8 cellular contexts compared by ENCODE assay signal in genomic region chr10:93702278-93703001, GRCh38. TPM values are rescaled to one million over a fixed set of nuclear protein-coding genes. Genes with fewer than 3 reads are reported as not detected.
DNase-seq lines count a peak whose midpoint lies in the region; ATAC-seq and TF ChIP-seq lines count a peak whose summit lies in the region.

FRA10AC1 (minus strand) TSS chr10:93702592; CDS start chr10:93700106, 2,486 bp downstream.

- CTCF ChIA-PET in PC-9 (lab: Charles Lee): interaction anchor here (0.6 to 2.0 kb wide), 5 partner anchors 20 to 1156 kb away, joined by 3 to 18 read pairs (median 7); no protein-coding TSS in a partner anchor

- H3K27me3 Mint-ChIP-seq in naive B cell: peaks cover 0 to 6% (median 0%) of the 10 kb centered on the region in 3 donors

- H4K20me1 ChIP-seq in PC-9 (ENCODE audit: insufficient read depth): no peaks in the 10 kb centered on the region
- H4K20me1 ChIP-seq in fibroblast of lung (ENCODE audit: control insufficient read depth, extremely low read depth, insufficient read depth, low read length): no peaks in the 10 kb centered on the region

- peak; percentile 59 for TF ChIP-seq CTCF in PC-9 (conservative IDR thresholded peaks at IDR 0.05)
- peak; percentile 34 to 41 for TF ChIP-seq CTCF in fibroblast of lung (conservative IDR thresholded peaks at IDR 0.05 in 1 of 2, IDR thresholded peaks at IDR 0.05 in 1 of 2; ENCODE audit: low read depth in 1 of 2, low read length in 2 of 2)

- no peak within 1 kb of the TSS for H3K4me3 Mint-ChIP-seq in naive B cell
- H3K4me3 Mint-ChIP-seq in stimulated activated effector memory CD8-positive, alpha-beta T cell treated with anti-CD3 and anti-CD28 coated beads, Interleukin-12 subunit alpha, Interleukin-12 subunit beta, amount 100 ng/mL, for 72 hours: no peak within 1 kb of the TSS

- peaks cover 0 to under 1% of the 10 kb centered on the region in 2 donors for H3K36me3 Mint-ChIP-seq in naive B cell
- peaks cover 28% of the 10 kb centered on the region for H3K36me3 Mint-ChIP-seq in stimulated activated effector memory CD8-positive, alpha-beta T cell treated with anti-CD3 and anti-CD28 coated beads, Interleukin-12 subunit alpha, Interleukin-12 subunit beta, amount 100 ng/mL, for 72 hours

- peak; percentile 77 for DNase-seq in DMS79 treated with DMSO at 0.1 percent for 48 hours (lab: John Stamatoyannopoulos, UW)
- DNase-seq in KG1 (lab: John Stamatoyannopoulos, UW): peak; percentile 74
- peak; percentile 70 to 82 for DNase-seq in PC-9
- peak; percentile 95 to 96 for DNase-seq in activated T-cell treated with anti-CD3 and anti-CD28 coated beads, Interleukin-2, amount 50 U/mL, for 48 hours
- DNase-seq in fibroblast of lung (ENCODE audit: low read depth in 2 of 2): peak; percentile 92 to 95
- DNase-seq in naive B cell: peak; percentile 82
- peak; percentile 92 to 98 for DNase-seq in stimulated activated effector memory CD8-positive, alpha-beta T cell treated with anti-CD3 and anti-CD28 coated beads, Interleukin-12 subunit alpha, Interleukin-12 subunit beta, amount 100 ng/mL, for 72 hours (ENCODE audit: low spot score in 2 of 2)

- H3K9me3 ChIP-seq in PC-9 (ENCODE audit: insufficient read depth, low read depth) (no peaks in the 10 kb centered on the region), fibroblast of lung (ENCODE audit: control insufficient read depth, insufficient read depth, low read depth, low read length) (no peaks in the 10 kb centered on the region)

- H2AFZ ChIP-seq in PC-9 (peak within 1 kb of the TSS; percentile 97), fibroblast of lung (ENCODE audit: low read length) (peak within 1 kb of the TSS; percentile 99)

- H3K27ac ChIP-seq in PC-9: peak within 1 kb of the TSS; percentile 84
- H3K27ac ChIP-seq in fibroblast of lung (ENCODE audit: insufficient read depth, low read length): peak within 1 kb of the TSS; percentile 82

- peaks cover 6% of the 10 kb centered on the region; the same call in 1 of the 2 replicates for H3F3A ChIP-seq in PC-9 (ENCODE audit: insufficient read depth, low read depth)

- H3K36me3 ChIP-seq in PC-9 (ENCODE audit: low read depth) (peaks cover 11% of the 10 kb centered on the region; the same call in 1 of the 2 replicates), fibroblast of lung (ENCODE audit: control insufficient read depth, insufficient read depth, low read length) (no peaks in the 10 kb centered on the region)

- H3K4me2 ChIP-seq in PC-9: peak within 1 kb of the TSS; percentile 90
- peak within 1 kb of the TSS; percentile 89 for H3K4me2 ChIP-seq in fibroblast of lung (ENCODE audit: extremely low read depth, insufficient read depth, low read length)

- BruUV-seq in PC-9 (replicated peaks; lab: Mats Ljungman, UMichigan): no TSS peak

- peaks cover 10% of the 10 kb centered on the region; the same call in 1 of the 2 replicates for H3K79me2 ChIP-seq in PC-9 (ENCODE audit: low read depth)
- H3K79me2 ChIP-seq in fibroblast of lung (ENCODE audit: control insufficient read depth, insufficient read depth, low read length): peaks cover 5% of the 10 kb centered on the region

- H3K9me2 ChIP-seq in PC-9 (ENCODE audit: insufficient read depth): no peaks in the 10 kb centered on the region

- H3K9me3 Mint-ChIP-seq in naive B cell: no peaks in the 10 kb centered on the region
- no peaks in the 10 kb centered on the region for H3K9me3 Mint-ChIP-seq in stimulated activated effector memory CD8-positive, alpha-beta T cell treated with anti-CD3 and anti-CD28 coated beads, Interleukin-12 subunit alpha, Interleukin-12 subunit beta, amount 100 ng/mL, for 72 hours

- H3K27me3 ChIP-seq in PC-9 (ENCODE audit: insufficient read depth, low read depth) (no peaks in the 10 kb centered on the region), fibroblast of lung (ENCODE audit: control insufficient read depth, insufficient read depth, low read length) (no peaks in the 10 kb centered on the region)

- no peak within 1 kb of the TSS for H3K27ac Mint-ChIP-seq in naive B cell
- no peak within 1 kb of the TSS for H3K27ac Mint-ChIP-seq in stimulated activated effector memory CD8-positive, alpha-beta T cell treated with anti-CD3 and anti-CD28 coated beads, Interleukin-12 subunit alpha, Interleukin-12 subunit beta, amount 100 ng/mL, for 72 hours

- H3K4me1 Mint-ChIP-seq in naive B cell: peaks cover 5 to 10% (median 7%) of the 10 kb centered on the region in 3 donors
- H3K4me1 Mint-ChIP-seq in stimulated activated effector memory CD8-positive, alpha-beta T cell treated with anti-CD3 and anti-CD28 coated beads, Interleukin-12 subunit alpha, Interleukin-12 subunit beta, amount 100 ng/mL, for 72 hours: no peaks in the 10 kb centered on the region

- POLR2A ChIA-PET in PC-9 (lab: Charles Lee; ENCODE audit: unreplicated experiment): interaction anchor here (0.5 to 0.6 kb wide), 3 partner anchors 20 to 100 kb away, joined by 3 to 7 read pairs (median 4); no protein-coding TSS in a partner anchor

- intact Hi-C loops in PC-9 (cut with micrococcal nuclease; ENCODE audit: unreplicated experiment): loop anchor here (1.0 to 5.0 kb wide), 2 partner anchors 45 to 114 kb away; no protein-coding TSS in a partner anchor

- H3K4me3 ChIP-seq in PC-9: peak within 1 kb of the TSS; percentile 77
- peak within 1 kb of the TSS; percentile 83 to 91 (median 84) for H3K4me3 ChIP-seq in fibroblast of lung (replicated peaks in 1 of 4; ENCODE audit: control extremely low read depth in 1 of 4, insufficient read depth in 1 of 4, low read depth in 3 of 4, low read length in 4 of 4)

- peak; percentile 80 for ATAC-seq in GM21717 (IDR thresholded peaks at IDR 0.05; ENCODE audit: unreplicated experiment)
- peak; percentile 88 for ATAC-seq in naive B cell (ENCODE audit: low read depth in 2 of 2)
- ATAC-seq in stimulated activated effector memory CD8-positive, alpha-beta T cell treated with anti-CD3 and anti-CD28 coated beads, Interleukin-12 subunit alpha, Interleukin-12 subunit beta, amount 100 ng/mL, for 72 hours: peak; percentile 97

- H3K4me1 ChIP-seq in PC-9 (replicated peaks; ENCODE audit: insufficient read depth): 0 out of 2 replicates have a peak, but pooled peaks cover 10% of the 10 kb centered on the region
- peaks cover 9% of the 10 kb centered on the region for H3K4me1 ChIP-seq in fibroblast of lung (ENCODE audit: control insufficient read depth, extremely low read depth, insufficient read depth, low read length)

- H3K9ac ChIP-seq in fibroblast of lung (ENCODE audit: insufficient read depth, low read length): peak within 1 kb of the TSS; percentile 79

RNA-seq across cellular contexts. Expression of gene FRA10AC1, which starts in this region (rescaled TPM):
- total RNA-seq in PC-9 (2021) (5.4 and 10.4 TPM in 2 replicates), fibroblast of lung (6.9 and 9.4 TPM in 2 replicates)
- polyA plus RNA-seq in fibroblast of lung (6.3 and 7.1 TPM in 2 replicates), naive B cell (ENCODE audit: low read depth in 6 of 6) (1 to 10 TPM; 4.6 to 7.8 (median 6.3) TPM)
- polyA plus RNA-seq in fibroblast of lung (2012): 7.8 and 8.1 TPM in 2 replicates
- 0.08 and 0.15 TPM in 2 replicates for polyA minus RNA-seq in fibroblast of lung (ENCODE audit: low replicate concordance)

Comparison
In these comparisons a context has a peak if more than half of its experiments do, and no peak if none do; other contexts are left out.
1. Peak in every context shown above with its lines: DNase-seq, ATAC-seq, H3K4me3 ChIP-seq and H3K27ac ChIP-seq.